1 cellular context compared by ENCODE assay signal in genomic region chr14:36880276-36880675, GRCh38.
A peak's percentile ranks its signal among the peaks of the same experiment; 100 is the strongest.
TF ChIP-seq lines count a peak whose summit lies in the region.

No MANE protein-coding gene starts in this region.

TF ChIP-seq in K562, 482 proteins besides CTCF, POLR2A, EP300 and RAD21 (continued from another document):
- TF ChIP-seq CBX8 (IDR thresholded peaks at IDR 0.05; ENCODE audit: borderline replicate concordance, extremely low read depth, low read depth, low read length, poor library complexity, severe bottlenecking) (no peak), SP2 (IDR thresholded peaks at IDR 0.05; ENCODE audit: extremely low read depth, low read depth, low read length, poor library complexity, severe bottlenecking) (no peak), NELFE (IDR thresholded peaks at IDR 0.05; ENCODE audit: insufficient read depth, insufficient read length) (no peak), ZNF79 (CRISPR knock-in tag; IDR thresholded peaks at IDR 0.05; ENCODE audit: low read depth) (no peak), ILF3 (IDR thresholded peaks at IDR 0.05; ENCODE audit: borderline replicate concordance) (no peak), FOXJ3 (CRISPR knock-in tag; IDR thresholded peaks at IDR 0.05) (no peak), E2F3 (CRISPR knock-in tag; IDR thresholded peaks at IDR 0.05) (no peak), PBX2 (CRISPR knock-in tag; IDR thresholded peaks at IDR 0.05; ENCODE audit: low read depth) (no peak), PBX2 (tag; conservative IDR thresholded peaks at IDR 0.05; ENCODE audit: low read depth) (no peak), PURB (CRISPR knock-in tag; IDR thresholded peaks at IDR 0.05; ENCODE audit: low read depth) (no peak), THRA (IDR thresholded peaks at IDR 0.05) (no peak), SMARCA5 (IDR thresholded peaks at IDR 0.05) (no peak), ZBTB8A (IDR thresholded peaks at IDR 0.05; ENCODE audit: partially characterized antibody) (no peak), NCOR1 (IDR thresholded peaks at IDR 0.05) (peak; percentile 38; the same call in 1 of the 2 replicates), CHD4 (IDR thresholded peaks at IDR 0.05; ENCODE audit: insufficient read depth, insufficient replicate concordance, low read depth, low read length, poor library complexity, severe bottlenecking) (no peak), ETS2 (tag; IDR thresholded peaks at IDR 0.05; ENCODE audit: borderline replicate concordance, poor library complexity, severe bottlenecking) (no peak), EZH2 (IDR thresholded peaks at IDR 0.05; ENCODE audit: borderline replicate concordance, low read depth, low read length) (no peak), YBX1 (IDR thresholded peaks at IDR 0.05) (no peak), ZNF408 (CRISPR knock-in tag; IDR thresholded peaks at IDR 0.05; ENCODE audit: low read depth) (no peak), C11orf30 (IDR thresholded peaks at IDR 0.05; ENCODE audit: low read depth) (no peak), SMAD3 (CRISPR knock-in tag; conservative IDR thresholded peaks at IDR 0.05) (no peak), CEBPB (tag; IDR thresholded peaks at IDR 0.05) (no peak), YY1 (IDR thresholded peaks at IDR 0.05; ENCODE audit: borderline replicate concordance in 1 of 3, control insufficient read depth in 1 of 3, extremely low read depth in 1 of 3, insufficient read depth in 3 of 3, insufficient read length in 1 of 3, insufficient replicate concordance in 2 of 3, low read depth in 1 of 3, low read length in 2 of 3) (no peak), CBFA2T2 (conservative IDR thresholded peaks at IDR 0.05) (peak; percentile 47; the same call in 1 of the 2 replicates), ARID1B (IDR thresholded peaks at IDR 0.05) (peak; percentile 29; the same call in 1 of the 2 replicates), SRSF9 (IDR thresholded peaks at IDR 0.05; ENCODE audit: borderline replicate concordance, low read depth, low read length) (no peak), TSC22D4 (tag; IDR thresholded peaks at IDR 0.05) (no peak)
